1 cellular context compared by ENCODE assay signal in genomic region chr4:144575181-144575580, GRCh38.
TF ChIP-seq lines count a peak whose summit lies in the region.

No MANE protein-coding gene starts in this region.

TF ChIP-seq in GM12878, 131 proteins besides CTCF, POLR2A, EP300 and RAD21 (continued from another document):
- no peak for TF ChIP-seq PKNOX1 (IDR thresholded peaks at IDR 0.05)
